ENCODE assay signal across 8 cellular contexts in genomic region chr2:230793573-230794359, GRCh38.
A peak's percentile ranks its signal among the peaks of the same experiment; 100 is the strongest.
DNase-seq lines count a peak whose midpoint lies in the region; ATAC-seq, FAIRE-seq and TF ChIP-seq lines count a peak whose summit lies in the region.

No MANE protein-coding gene starts in this region.

- peaks cover 7% of the 10 kb centered on the region for H3K9me3 ChIP-seq in lower lobe of right lung

- ATAC-seq in HG03442 (IDR thresholded peaks at IDR 0.05; ENCODE audit: unreplicated experiment) (peak; percentile 60), lower lobe of right lung (peak; percentile 85 to 90)

- TF ChIP-seq CTCF in bronchial epithelial cell (IDR thresholded peaks at IDR 0.05; ENCODE audit: insufficient read depth, low read length, severe bottlenecking) (no peak), lower lobe of right lung (IDR thresholded peaks at IDR 0.05) (no peak)

- peak; percentile 96 for FAIRE-seq in bronchial epithelial cell (lab: Jason Lieb, UNC)

- DNase-seq in GF-D8 (lab: John Stamatoyannopoulos, UW) (peak; percentile 43), bronchial epithelial cell (ENCODE audit: low read depth) (peak; percentile 99), lower lobe of right lung (peak; percentile 57), NCI-H2081 treated with DMSO at 0.1 percent for 48 hours (lab: John Stamatoyannopoulos, UW) (no peak), NCI-H146 (lab: John Stamatoyannopoulos, UW) (no peak)
- peak; percentile 52 for DNase-seq in activated CD4-positive, CD25-positive, alpha-beta regulatory T cell treated with anti-CD3 and anti-CD28 coated beads, Interleukin-2, amount 50 U/mL, for 16 hours (ENCODE audit: low read depth, low spot score)
- DNase-seq in stimulated activated CD8-positive, alpha-beta memory T cell treated with anti-CD3 and anti-CD28 coated beads, Interleukin-12 subunit alpha, Interleukin-12 subunit beta, amount 100 ng/mL, for 1 hour (ENCODE audit: low read depth) = peak; percentile 41

- peaks cover 42% of the 10 kb centered on the region for H3K4me1 ChIP-seq in lower lobe of right lung

- H3K4me3 ChIP-seq in bronchial epithelial cell (ENCODE audit: low read depth, low read length) (no peak overlapping the region), lower lobe of right lung (no peak overlapping the region)

- intact Hi-C loops in lower lobe of right lung (cut with DNase I) = no loop called here

- H3K36me3 ChIP-seq in bronchial epithelial cell (ENCODE audit: control insufficient read depth, insufficient read depth, low read length) (peaks cover 9% of the 10 kb centered on the region), lower lobe of right lung (peaks cover 43% of the 10 kb centered on the region)

- H3K27me3 ChIP-seq in bronchial epithelial cell (ENCODE audit: control insufficient read depth, insufficient read depth, low read length) (no peaks in the 10 kb centered on the region), lower lobe of right lung (ENCODE audit: low read depth) (no peaks in the 10 kb centered on the region)

- H3K27ac ChIP-seq in lower lobe of right lung = peak overlapping the region; percentile 20

Comparison
In these comparisons a context has a peak if more than half of its experiments do, and no peak if none do; other contexts are left out.
1. DNase-seq: peak in GF-D8 (single experiment), activated CD4-positive, CD25-positive, alpha-beta regulatory T cell treated with anti-CD3 and anti-CD28 coated beads, Interleukin-2, amount 50 U/mL, for 16 hours (single experiment), bronchial epithelial cell (single experiment), lower lobe of right lung (single experiment) and stimulated activated CD8-positive, alpha-beta memory T cell treated with anti-CD3 and anti-CD28 coated beads, Interleukin-12 subunit alpha, Interleukin-12 subunit beta, amount 100 ng/mL, for 1 hour (single experiment); none in NCI-H2081 treated with DMSO at 0.1 percent for 48 hours (single experiment) and NCI-H146 (single experiment).